19 cellular contexts compared by ENCODE assay signal in the genomic region with DNA sequence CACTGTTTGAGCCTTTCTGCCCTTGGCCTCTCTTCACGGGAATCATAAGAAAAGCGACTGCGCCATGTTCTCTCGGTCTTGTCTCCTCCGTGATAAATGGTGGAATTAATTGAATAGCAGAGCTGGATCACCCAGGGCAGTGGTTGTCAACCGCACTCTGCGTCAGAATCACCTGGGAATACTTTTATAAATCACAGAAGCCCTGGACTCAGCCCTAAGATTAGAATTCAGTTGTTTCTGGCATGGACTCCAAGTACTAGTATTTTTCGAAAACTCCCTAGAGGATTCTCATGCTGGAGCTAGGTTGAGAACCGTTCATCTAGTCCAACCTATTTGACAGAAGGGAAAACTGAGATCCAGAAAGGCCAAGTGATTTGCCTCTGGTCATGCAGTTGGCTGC.
"Had no signal": no experiment of that assay in that cellular context is flagged by ENCODE, and none has a peak within 500 bp of the region (broad histone marks: within the 10 kb centered on the region; RNA-seq: fewer than 3 reads in every experiment).

No MANE protein-coding gene starts in this region.

- H3K4me3 ChIP-seq: Peyer's patch had no signal

- H3K27me3 ChIP-seq: ascending aorta, Peyer's patch had no signal

- ATAC-seq: activated CD4-positive, CD25-positive, alpha-beta regulatory T cell treated with anti-CD3 and anti-CD28 coated beads, Interleukin-2, amount 50 U/mL, for 24 hours; activated CD8-positive, alpha-beta T cell treated with anti-CD3 and anti-CD28 coated beads, Interleukin-2, amount 10 ng/mL, durations not matched to agents 7 days and 5 days had no signal

- H3K36me3 ChIP-seq: ascending aorta, Peyer's patch had no signal

- H3K27ac ChIP-seq: Peyer's patch, RWPE1 had no signal

- H3K4me1 ChIP-seq: Peyer's patch had no signal

- H3K9me3 ChIP-seq: ascending aorta, Peyer's patch had no signal

- DNase-seq: activated CD4-positive, alpha-beta T cell treated with anti-CD3 and anti-CD28 coated beads for 4 hours; activated CD4-positive, alpha-beta T cell treated with anti-CD3 and anti-CD28 coated beads, Interleukin-2, amount 50 U/mL, for 4 hours; activated CD8-positive, alpha-beta memory T cell treated with anti-CD3 and anti-CD28 coated beads, Interleukin-2, amount 50 U/mL, for 48 hours; activated CD8-positive, alpha-beta T cell treated with anti-CD3 and anti-CD28 coated beads, Interleukin-2, amount 10 ng/mL, durations not matched to agents 7 days and 5 days; activated effector memory CD4-positive, alpha-beta T cell treated with Interleukin-2 at 50 U/mL for 16 hours; activated naive CD4-positive, alpha-beta T cell; activated T-cell treated with anti-CD3 and anti-CD28 coated beads, Interleukin-2, amount 50 U/mL, for 1 hour; NCI-H1105 treated with DMSO at 0.1 percent for 48 hours; NCI-H1436 treated with DMSO at 0.1 percent for 48 hours; NCI-H187; NCI-H2081; NCI-H510A treated with DMSO at 0.1 percent for 48 hours; NCI-H69; NK-92 treated with Interleukin-12 subunit alpha and Interleukin-12 subunit beta, amount 100 ng/mL, for 24 hours; Peyer's patch; SHP77 treated with DMSO at 0.1 percent for 48 hours had no signal
